In the genomic region with DNA sequence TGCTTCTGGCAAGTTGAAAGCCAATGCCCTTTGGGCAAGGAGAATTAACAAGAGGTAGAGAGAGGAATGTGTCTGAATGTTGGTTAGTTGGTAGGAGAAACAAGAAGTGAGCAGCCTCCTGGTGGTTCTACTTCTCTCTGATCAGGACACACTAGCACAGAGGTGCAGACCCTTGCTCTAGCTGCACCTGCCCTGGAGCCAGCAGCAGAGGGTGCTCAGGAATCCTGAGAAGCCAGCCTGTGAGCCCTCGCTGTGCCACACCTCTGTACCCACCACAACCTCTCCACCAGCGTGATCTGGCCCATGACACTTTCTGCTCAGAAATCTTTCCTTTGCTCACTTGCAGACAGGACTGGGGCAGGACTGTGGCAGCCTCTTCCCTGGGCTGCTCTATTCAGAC, we compare ENCODE assay signal across 20 cellular contexts.
"Had no signal": no experiment of that assay in that cellular context is flagged by ENCODE, and none has a peak within 500 bp of the region (broad histone marks: within the 10 kb centered on the region; RNA-seq: fewer than 3 reads in every experiment).

No MANE protein-coding gene starts in this region.

- H3K4me3 ChIP-seq: ascending aorta, gastrocnemius medialis, left ventricle myocardium inferior had no signal

- H3K4me3 Mint-ChIP-seq: activated naive CD4-positive, alpha-beta T cell treated with anti-CD3 and anti-CD28 coated beads, Interleukin-2, amount 50 U/mL, for 24 hours; stimulated activated naive CD8-positive, alpha-beta T cell treated with anti-CD3 and anti-CD28 coated beads, Interleukin-15, Interleukin-2, amounts not matched to agents 100 ng/mL and 50 ng/mL, for 24 hours; T-cell; type B pancreatic cell had no signal

- H3K27me3 ChIP-seq: ascending aorta, gastrocnemius medialis had no signal

- H3K9me3 ChIP-seq: ascending aorta, gastrocnemius medialis, left ventricle myocardium inferior had no signal

- H3K36me3 Mint-ChIP-seq: activated naive CD4-positive, alpha-beta T cell treated with anti-CD3 and anti-CD28 coated beads, Interleukin-2, amount 50 U/mL, for 24 hours; T-cell; type B pancreatic cell had no signal

- H3K36me3 ChIP-seq: ascending aorta, gastrocnemius medialis, left ventricle myocardium inferior had no signal

- ATAC-seq: esophagus mucosa, gastrocnemius medialis had no signal

- H3K27ac ChIP-seq: ascending aorta, gastrocnemius medialis, left ventricle myocardium inferior had no signal

- H3K27me3 Mint-ChIP-seq: activated naive CD4-positive, alpha-beta T cell treated with anti-CD3 and anti-CD28 coated beads, Interleukin-2, amount 50 U/mL, for 24 hours; stimulated activated naive CD8-positive, alpha-beta T cell treated with anti-CD3 and anti-CD28 coated beads, Interleukin-15, Interleukin-2, amounts not matched to agents 100 ng/mL and 50 ng/mL, for 24 hours had no signal

- H3K27ac Mint-ChIP-seq: activated naive CD4-positive, alpha-beta T cell treated with anti-CD3 and anti-CD28 coated beads, Interleukin-2, amount 50 U/mL, for 24 hours; progenitor cell of endocrine pancreas; stimulated activated naive CD8-positive, alpha-beta T cell treated with anti-CD3 and anti-CD28 coated beads, Interleukin-15, Interleukin-2, amounts not matched to agents 100 ng/mL and 50 ng/mL, for 24 hours; T-cell; type B pancreatic cell had no signal

- H3K4me1 Mint-ChIP-seq: activated naive CD4-positive, alpha-beta T cell treated with anti-CD3 and anti-CD28 coated beads, Interleukin-2, amount 50 U/mL, for 24 hours; T-cell had no signal

- H3K4me1 ChIP-seq: ascending aorta had no signal

- H3K9me3 Mint-ChIP-seq: activated naive CD4-positive, alpha-beta T cell treated with anti-CD3 and anti-CD28 coated beads, Interleukin-2, amount 50 U/mL, for 24 hours; stimulated activated naive CD8-positive, alpha-beta T cell treated with anti-CD3 and anti-CD28 coated beads, Interleukin-15, Interleukin-2, amounts not matched to agents 100 ng/mL and 50 ng/mL, for 24 hours; T-cell; type B pancreatic cell had no signal

- DNase-seq: activated CD4-positive, alpha-beta T cell treated with anti-CD3 and anti-CD28 coated beads, Interleukin-2, amount 50 U/mL, for 1 hour; activated CD4-positive, CD25-positive, alpha-beta regulatory T cell treated with anti-CD3 and anti-CD28 coated beads, Interleukin-2, amount 50 U/mL, for 72 hours; activated CD8-positive, alpha-beta memory T cell treated with anti-CD3 and anti-CD28 coated beads for 24 hours; activated CD8-positive, alpha-beta memory T cell treated with anti-CD3 and anti-CD28 coated beads, Interleukin-2, amount 50 U/mL, for 48 hours; activated effector memory CD4-positive, alpha-beta T cell treated with anti-CD3 and anti-CD28 coated beads, Interleukin-2, amount 50 U/mL, for 16 hours; activated T-cell treated with anti-CD3 and anti-CD28 coated beads, Interleukin-2, amount 50 U/mL, for 48 hours; cortex of kidney; gastrocnemius medialis; head of caudate nucleus; left ventricle myocardium inferior; mammary epithelial cell; stimulated activated CD4-positive, alpha-beta T cell treated with anti-CD3 and anti-CD28 coated beads, Interleukin-2, amount 100 ng/mL, for 24 hours; T-cell; T-helper 9 cell had no signal
